23 cellular contexts compared by ENCODE assay signal in genomic region chr14:66501592-66501991, GRCh38. TPM values are rescaled to one million over a fixed set of nuclear protein-coding genes. Genes with fewer than 3 reads are reported as not detected.
DNase-seq lines count a peak whose midpoint lies in the region; ATAC-seq and TF ChIP-seq lines count a peak whose summit lies in the region.
"Had no signal": no experiment of that assay in that cellular context is flagged by ENCODE, and none has a peak within 500 bp of the region (broad histone marks: within the 10 kb centered on the region; RNA-seq: fewer than 3 reads in every experiment).

No MANE protein-coding gene starts in this region.

- POLR2A ChIA-PET in HEK293 (lab: Yijun Ruan, JAX): no interaction called here

- CTCF ChIA-PET in HEK293 (lab: Yijun Ruan, JAX): interaction anchor here (0.7 kb wide), 1 partner anchor 367 kb away, joined by 3 read pairs; no protein-coding TSS in a partner anchor

- TF ChIP-seq CTCF in HEK293 (tag by site-specific recombination; IDR thresholded peaks at IDR 0.05): no peak
- no peak for TF ChIP-seq CTCF in right lobe of liver (IDR thresholded peaks at IDR 0.05)

- H3K36me3 ChIP-seq in HEK293 (ENCODE audit: control insufficient read depth in 2 of 2, insufficient read depth in 1 of 2, low read length in 2 of 2) (no peaks in the 10 kb centered on the region), right lobe of liver (no peaks in the 10 kb centered on the region)

- H3K4me1 Mint-ChIP-seq in T-helper 17 cell: peaks cover 8% of the 10 kb centered on the region
- H3K4me1 Mint-ChIP-seq: GM23338, H9 had no signal

- H3K9me3 ChIP-seq in HEK293 (ENCODE audit: control insufficient read depth, insufficient read depth, low read depth, low read length) (no peaks in the 10 kb centered on the region), T-helper 17 cell (ENCODE audit: control insufficient read depth, low read length, poor library complexity, severe bottlenecking) (no peaks in the 10 kb centered on the region), right lobe of liver (no peaks in the 10 kb centered on the region)
- H3K9me3 ChIP-seq: Caco-2 had no signal

- H3K27me3 ChIP-seq in right lobe of liver: no peaks in the 10 kb centered on the region

- H3K27me3 Mint-ChIP-seq in T-helper 17 cell: peaks cover 4% of the 10 kb centered on the region
- H3K27me3 Mint-ChIP-seq: CD4-positive, CD25-positive, alpha-beta regulatory T cell had no signal

- ATAC-seq in T-helper 17 cell (no peak), left lobe of liver (peak; percentile 87), right lobe of liver (peak; percentile 75 to 88 (median 80))
- ATAC-seq: CD8-positive, alpha-beta T cell; GM12878; GM23338; HCT116 had no signal

- H3K27ac Mint-ChIP-seq in T-helper 17 cell: peak overlapping the region; percentile 39
- H3K27ac Mint-ChIP-seq: CD4-positive, CD25-positive, alpha-beta regulatory T cell; CD8-positive, alpha-beta T cell; GM23338; H9; HFFc6 had no signal

- H3K4me1 ChIP-seq in HEK293 (ENCODE audit: control insufficient read depth, insufficient read depth, low read length): no peaks in the 10 kb centered on the region; the same call in 1 of the 2 replicates
- H3K4me1 ChIP-seq in right lobe of liver: peaks cover 0 to 45% (median 16%) of the 10 kb centered on the region in 4 donors
- H3K4me1 ChIP-seq: Caco-2 had no signal

- H3K4me3 ChIP-seq in HEK293 (ENCODE audit: low read depth, low read length) (no peak overlapping the region), right lobe of liver (peak overlapping the region in 2 of 3 donors; percentile 3 to 8)
- H3K4me3 ChIP-seq: GM12878, GM23338 had no signal

- TF ChIP-seq POLR2A in right lobe of liver (IDR thresholded peaks at IDR 0.05): no peak

- DNase-seq in T-helper 17 cell: no peak
- peak; percentile 60 for DNase-seq in left lobe of liver (ENCODE audit: low spot score)
- peak in 1 of 3 donors; percentile 58 for DNase-seq in right lobe of liver
- no peak for DNase-seq in DMS153 treated with DMSO at 0.1 percent for 48 hours (lab: John Stamatoyannopoulos, UW; ENCODE audit: unreplicated experiment)
- no peak for DNase-seq in NCI-H510A treated with DMSO at 0.1 percent for 48 hours (lab: John Stamatoyannopoulos, UW)
- no peak for DNase-seq in CD1c-positive myeloid dendritic cell (ENCODE audit: extremely low spot score)
- DNase-seq: C1 segment of cervical spinal cord; Caco-2; CD4-positive, CD25-positive, alpha-beta regulatory T cell; CD8-positive, alpha-beta T cell; DMS153; DMS79; EL; GDM1; H9; HFFc6 had no signal

- H3K36me3 Mint-ChIP-seq in T-helper 17 cell (ENCODE audit: low read depth): peaks cover 2% of the 10 kb centered on the region
- H3K36me3 Mint-ChIP-seq: CD4-positive, CD25-positive, alpha-beta regulatory T cell; CD8-positive, alpha-beta T cell had no signal

- intact Hi-C loops in right lobe of liver (cut with DNase I): no loop called here

- H3K27ac ChIP-seq in HEK293 (ENCODE audit: extremely low read depth, low read depth, low read length) (no peak overlapping the region), right lobe of liver (peak overlapping the region in 2 of 3 donors; percentile 71)

- no peak overlapping the region for H3K4me3 Mint-ChIP-seq in T-helper 17 cell
- H3K4me3 Mint-ChIP-seq: CD4-positive, CD25-positive, alpha-beta regulatory T cell; CD8-positive, alpha-beta T cell; GM23338; H9; HFFc6 had no signal

- 36% methylated on average over 4 of the region's 4 CpGs for WGBS in right lobe of liver (ENCODE audit: insufficient coverage, low coverage, low lambda C conversion rate, missing lambda C conversion rate)

TF ChIP-seq in HEK293, 187 proteins besides CTCF, POLR2A, EP300 and RAD21:
- TF ChIP-seq REST (tag by site-specific recombination; IDR thresholded peaks at IDR 0.05): no peak
- TF ChIP-seq SCRT2 (tag by site-specific recombination; IDR thresholded peaks at IDR 0.05): peak; percentile 62; the same call in 1 of the 2 replicates

RNA-seq across cellular contexts. Expression of gene GPHN, which starts 6.4 kb away (rescaled TPM):
- 10 to 100 TPM; 23.1 to 24.4 TPM for total RNA-seq in T-helper 17 cell
- total RNA-seq in left lobe of liver: 43.0 TPM
- 10 to 100 TPM; 21.2 to 81.7 (median 40.2) TPM for total RNA-seq in right lobe of liver

RNA-seq across cellular contexts. Expression of gene CCDC196, which starts 15.4 kb away (rescaled TPM):
- total RNA-seq in T-helper 17 cell (not detected), left lobe of liver (4.0 TPM), right lobe of liver (1 to 10 TPM in 4 of 6 experiments, not detected in 2; 1.9 to 8.1 (median 5.6) TPM)
- total RNA-seq: A172; A673; Caco-2; CD4-positive, CD25-positive, alpha-beta regulatory T cell; CD8-positive, alpha-beta T cell; GM12878; GM23338; H4; H9; HFFc6 had no signal
